ENCODE assay signal across 33 cellular contexts in genomic region chr12:109792992-109793391, GRCh38. TPM values are rescaled to one million over a fixed set of nuclear protein-coding genes. Genes with fewer than 3 reads are reported as not detected.
"Had no signal": no experiment of that assay in that cellular context is flagged by ENCODE, and none has a peak within 500 bp of the region (broad histone marks: within the 10 kb centered on the region; RNA-seq: fewer than 3 reads in every experiment).

No MANE protein-coding gene starts in this region.

- H3K4me1 Mint-ChIP-seq: activated CD4-positive, alpha-beta memory T cell treated with anti-CD3 and anti-CD28 coated beads, Interleukin-2, amount 10 ng/mL, durations not matched to agents 7 days and 5 days; activated CD4-positive, alpha-beta T cell treated with anti-CD3 and anti-CD28 coated beads, Interleukin-2, amount 10 ng/mL, durations not matched to agents 7 days and 5 days; activated T-helper 17 cell treated with anti-CD3 and anti-CD28 coated beads, Interleukin-2, amount 50 U/mL, for 72 hours had no signal

- DNase-seq: activated CD4-positive, alpha-beta memory T cell treated with anti-CD3 and anti-CD28 coated beads, Interleukin-2, amount 10 ng/mL, durations not matched to agents 7 days and 5 days; activated CD4-positive, alpha-beta T cell treated with anti-CD3 and anti-CD28 coated beads for 1 hour; activated CD4-positive, alpha-beta T cell treated with anti-CD3 and anti-CD28 coated beads for 4 hours; activated CD4-positive, alpha-beta T cell treated with anti-CD3 and anti-CD28 coated beads, Interleukin-2, amount 10 ng/mL, durations not matched to agents 7 days and 5 days; activated CD4-positive, alpha-beta T cell treated with anti-CD3 and anti-CD28 coated beads, Interleukin-2, amount 50 U/mL, for 4 hours; activated CD8-positive, alpha-beta memory T cell treated with anti-CD3 and anti-CD28 coated beads, Interleukin-2, amount 50 U/mL, for 48 hours; activated effector memory CD4-positive, alpha-beta T cell treated with Interleukin-2 at 50 U/mL for 16 hours; activated gamma-delta T cell treated with Interleukin-2 at 50 U/mL for 16 hours; activated naive CD4-positive, alpha-beta T cell treated with anti-CD3 and anti-CD28 coated beads, Interleukin-2, amount 50 U/mL, for 16 hours; activated naive CD4-positive, alpha-beta T cell treated with Interleukin-2 at 50 U/mL for 16 hours; activated T-cell treated with anti-CD3 and anti-CD28 coated beads for 4 hours; activated T-cell treated with anti-CD3 and anti-CD28 coated beads, Interleukin-2, amount 50 U/mL, for 24 hours; amygdala; aorta; body of pancreas; caudate nucleus; cortex of kidney; dermis blood vessel endothelial cell; effector CD4-positive, alpha-beta T cell; effector memory CD8-positive, alpha-beta T cell; erythroblast; foreskin keratinocyte; gastrocnemius medialis; glutamatergic neuron; T-helper 2 cell had no signal

- H3K27ac Mint-ChIP-seq: activated CD4-positive, alpha-beta memory T cell treated with anti-CD3 and anti-CD28 coated beads, Interleukin-2, amount 10 ng/mL, durations not matched to agents 7 days and 5 days; activated CD4-positive, alpha-beta T cell treated with anti-CD3 and anti-CD28 coated beads, Interleukin-2, amount 10 ng/mL, durations not matched to agents 7 days and 5 days; activated naive CD8-positive, alpha-beta T cell; activated T-cell treated with anti-CD3 and anti-CD28 coated beads, Interleukin-2, amount 50 U/mL, for 24 hours; activated T-helper 17 cell treated with anti-CD3 and anti-CD28 coated beads, Interleukin-2, amount 50 U/mL, for 72 hours; effector memory CD8-positive, alpha-beta T cell; WTC11 had no signal

- H3K4me3 ChIP-seq: body of pancreas, esophagus muscularis mucosa, gastrocnemius medialis, heart left ventricle had no signal

- H3K4me3 Mint-ChIP-seq: activated CD4-positive, alpha-beta memory T cell treated with anti-CD3 and anti-CD28 coated beads, Interleukin-2, amount 10 ng/mL, durations not matched to agents 7 days and 5 days; activated CD4-positive, alpha-beta T cell treated with anti-CD3 and anti-CD28 coated beads, Interleukin-2, amount 10 ng/mL, durations not matched to agents 7 days and 5 days; activated naive CD8-positive, alpha-beta T cell; activated T-cell treated with anti-CD3 and anti-CD28 coated beads, Interleukin-2, amount 50 U/mL, for 24 hours; activated T-helper 17 cell treated with anti-CD3 and anti-CD28 coated beads, Interleukin-2, amount 50 U/mL, for 72 hours; effector memory CD8-positive, alpha-beta T cell; WTC11 had no signal

- H3K9me3 Mint-ChIP-seq: activated CD4-positive, alpha-beta memory T cell treated with anti-CD3 and anti-CD28 coated beads, Interleukin-2, amount 10 ng/mL, durations not matched to agents 7 days and 5 days; activated CD4-positive, alpha-beta T cell treated with anti-CD3 and anti-CD28 coated beads, Interleukin-2, amount 10 ng/mL, durations not matched to agents 7 days and 5 days; activated T-cell treated with anti-CD3 and anti-CD28 coated beads, Interleukin-2, amount 50 U/mL, for 24 hours; activated T-helper 17 cell treated with anti-CD3 and anti-CD28 coated beads, Interleukin-2, amount 50 U/mL, for 72 hours; effector memory CD8-positive, alpha-beta T cell; WTC11 had no signal

- H3K36me3 Mint-ChIP-seq: activated naive CD8-positive, alpha-beta T cell; WTC11 had no signal

- H3K36me3 ChIP-seq: esophagus muscularis mucosa, gastrocnemius medialis, heart left ventricle had no signal

- ATAC-seq: activated T-helper 17 cell treated with anti-CD3 and anti-CD28 coated beads, Interleukin-2, amount 50 U/mL, for 72 hours; body of pancreas; effector memory CD8-positive, alpha-beta T cell; foreskin keratinocyte; gastrocnemius medialis; heart left ventricle; WTC11 had no signal

- H3K4me1 ChIP-seq: body of pancreas, esophagus muscularis mucosa, foreskin keratinocyte, gastrocnemius medialis, heart left ventricle had no signal

- H3K9me3 ChIP-seq: body of pancreas, esophagus muscularis mucosa, gastrocnemius medialis, heart left ventricle had no signal

- H3K27me3 ChIP-seq: body of pancreas, foreskin keratinocyte, heart left ventricle had no signal

- H3K27ac ChIP-seq: body of pancreas, esophagus muscularis mucosa, foreskin keratinocyte, gastrocnemius medialis, heart left ventricle, VCaP had no signal

- FAIRE-seq: colon, TTC549 had no signal

RNA-seq across cellular contexts. Expression of gene TRPV4, which starts 40.2 kb away (rescaled TPM):
- total RNA-seq: activated CD4-positive, alpha-beta memory T cell treated with anti-CD3 and anti-CD28 coated beads, Interleukin-2, amount 10 ng/mL, durations not matched to agents 7 days and 5 days; activated T-helper 17 cell treated with anti-CD3 and anti-CD28 coated beads, Interleukin-2, amount 50 U/mL, for 72 hours; gastrocnemius medialis had no signal
